Comparison of ENCODE assay signal across 12 cellular contexts in the genomic region with DNA sequence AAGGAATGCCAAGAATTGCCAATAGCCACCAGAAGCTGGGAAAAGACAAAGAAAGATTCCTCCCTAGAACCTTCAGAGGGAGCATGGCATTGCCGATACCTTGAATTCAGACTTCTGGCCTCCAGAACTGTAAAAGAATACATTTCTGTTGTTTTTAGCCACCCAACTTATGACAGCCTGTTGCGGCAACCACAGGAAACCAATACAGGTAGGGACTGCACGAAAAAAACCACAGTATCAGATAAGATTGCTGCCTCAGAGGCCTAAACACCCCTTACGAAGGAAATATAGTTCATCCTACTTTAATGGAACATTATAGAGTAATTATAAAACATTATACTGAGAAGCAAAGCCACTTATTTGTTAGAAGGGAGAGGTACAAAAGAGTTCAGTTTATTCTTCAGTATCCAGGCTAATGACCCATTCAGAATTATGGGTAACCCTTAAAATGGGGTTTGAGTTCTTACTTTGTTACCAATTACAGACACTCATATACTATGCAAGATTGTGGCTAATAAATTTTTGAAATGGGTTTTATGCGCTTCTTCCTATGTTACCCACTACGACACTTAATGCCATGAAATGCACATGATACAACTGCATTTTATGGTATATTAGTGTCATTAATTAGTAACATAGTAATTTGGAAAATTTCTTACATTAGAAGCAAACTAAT. TPM values are rescaled to one million over a fixed set of nuclear protein-coding genes. Genes with fewer than 3 reads are reported as not detected.
A peak's percentile ranks its signal among the peaks of the same experiment; 100 is the strongest.
DNase-seq lines count a peak whose midpoint lies in the region; ATAC-seq and TF ChIP-seq lines count a peak whose summit lies in the region.
"Had no signal": no experiment of that assay in that cellular context is flagged by ENCODE, and none has a peak within 500 bp of the region (broad histone marks: within the 10 kb centered on the region; RNA-seq: fewer than 3 reads in every experiment).

No MANE protein-coding gene starts in this region.

- 80% methylated on average over 6 of the region's 6 CpGs for WGBS in smooth muscle cell (ENCODE audit: low lambda C conversion rate)

- ATAC-seq in GM19351 (IDR thresholded peaks at IDR 0.05; ENCODE audit: unreplicated experiment), result peak; percentile 67
- no peak for ATAC-seq in GM19328 (IDR thresholded peaks at IDR 0.05; ENCODE audit: unreplicated experiment)

- H3K4me1 ChIP-seq in smooth muscle cell (ENCODE audit: low read depth), result no peaks in the 10 kb centered on the region
- H3K4me1 ChIP-seq: vagina had no signal

- H3K79me2 ChIP-seq in smooth muscle cell (ENCODE audit: low read depth), result no peaks in the 10 kb centered on the region

- no peak overlapping the region for H2AFZ ChIP-seq in smooth muscle cell (ENCODE audit: low read depth)

- peak; percentile 8 to 80 (median 29) for DNase-seq in T-helper 1 cell
- peak; percentile 27 for DNase-seq in activated effector memory CD4-positive, alpha-beta T cell treated with Interleukin-2 at 50 U/mL for 16 hours
- peak; percentile 4 to 5 for DNase-seq in stimulated activated CD4-positive, alpha-beta T cell treated with anti-CD3 and anti-CD28 coated beads, Interleukin-2, amount 100 ng/mL, for 48 hours
- no peak for DNase-seq in NCI-H510A (lab: John Stamatoyannopoulos, UW)
- no peak for DNase-seq in smooth muscle cell (lab: John Stamatoyannopoulos, UW; ENCODE audit: unreplicated experiment)
- DNase-seq in pons (ENCODE audit: low spot score), result no peak
- DNase-seq: caudate nucleus, NCI-H2171 had no signal

- no peaks in the 10 kb centered on the region for H3K9me3 ChIP-seq in smooth muscle cell (replicated peaks; ENCODE audit: low read depth)
- H3K9me3 ChIP-seq: esophagus muscularis mucosa, vagina had no signal

- no peak overlapping the region for H3K27ac ChIP-seq in smooth muscle cell (ENCODE audit: low read depth)
- H3K27ac ChIP-seq: esophagus muscularis mucosa, vagina had no signal

- no peaks in the 10 kb centered on the region for H3K27me3 ChIP-seq in smooth muscle cell (ENCODE audit: low read depth)
- H3K27me3 ChIP-seq: esophagus muscularis mucosa, vagina had no signal

- H3K4me3 ChIP-seq in smooth muscle cell, result no peak overlapping the region
- H3K4me3 ChIP-seq: esophagus muscularis mucosa, vagina had no signal

- no peak for TF ChIP-seq CTCF in smooth muscle cell (IDR thresholded peaks at IDR 0.05; ENCODE audit: borderline replicate concordance, insufficient read depth, poor library complexity, severe bottlenecking)

- H4K20me1 ChIP-seq in smooth muscle cell (ENCODE audit: low read depth), result no peaks in the 10 kb centered on the region

- H3K4me2 ChIP-seq in smooth muscle cell, result no peak overlapping the region

- no peaks in the 10 kb centered on the region for H3F3A ChIP-seq in smooth muscle cell (ENCODE audit: low read depth)

- no peak overlapping the region for H3K9ac ChIP-seq in smooth muscle cell (ENCODE audit: low read depth)

- no peaks in the 10 kb centered on the region for H3K36me3 ChIP-seq in smooth muscle cell (ENCODE audit: low read depth)
- H3K36me3 ChIP-seq: esophagus muscularis mucosa, vagina had no signal

RNA-seq across cellular contexts. Expression of a gene that starts 37.4 kb away (rescaled TPM):
- 0.45 and 1.7 TPM in 2 replicates for total RNA-seq in smooth muscle cell
- polyA plus RNA-seq in smooth muscle cell, result 1.5 and 1.6 TPM in 2 replicates

RNA-seq across cellular contexts. Expression of a gene that starts 39.7 kb away (rescaled TPM):
- 7.5 and 12.4 TPM in 2 replicates for total RNA-seq in smooth muscle cell
- polyA plus RNA-seq in smooth muscle cell, result 3.9 and 5.3 TPM in 2 replicates

RNA-seq across cellular contexts. Expression of a gene that starts 40.4 kb away (rescaled TPM):
- total RNA-seq in smooth muscle cell, result 7.9 and 8.2 TPM in 2 replicates
- 3.1 and 4.4 TPM in 2 replicates for polyA plus RNA-seq in smooth muscle cell

Comparison
In these comparisons a context has a peak if more than half of its experiments do, and no peak if none do; other contexts are left out.
1. DNase-seq: peak in T-helper 1 cell (5 of 5), activated effector memory CD4-positive, alpha-beta T cell treated with Interleukin-2 at 50 U/mL for 16 hours (single experiment) and stimulated activated CD4-positive, alpha-beta T cell treated with anti-CD3 and anti-CD28 coated beads, Interleukin-2, amount 100 ng/mL, for 48 hours (2 of 2); none in NCI-H510A (single experiment), smooth muscle cell (single experiment) and pons (single experiment).